1 cellular context compared by ENCODE assay signal in the genomic region with DNA sequence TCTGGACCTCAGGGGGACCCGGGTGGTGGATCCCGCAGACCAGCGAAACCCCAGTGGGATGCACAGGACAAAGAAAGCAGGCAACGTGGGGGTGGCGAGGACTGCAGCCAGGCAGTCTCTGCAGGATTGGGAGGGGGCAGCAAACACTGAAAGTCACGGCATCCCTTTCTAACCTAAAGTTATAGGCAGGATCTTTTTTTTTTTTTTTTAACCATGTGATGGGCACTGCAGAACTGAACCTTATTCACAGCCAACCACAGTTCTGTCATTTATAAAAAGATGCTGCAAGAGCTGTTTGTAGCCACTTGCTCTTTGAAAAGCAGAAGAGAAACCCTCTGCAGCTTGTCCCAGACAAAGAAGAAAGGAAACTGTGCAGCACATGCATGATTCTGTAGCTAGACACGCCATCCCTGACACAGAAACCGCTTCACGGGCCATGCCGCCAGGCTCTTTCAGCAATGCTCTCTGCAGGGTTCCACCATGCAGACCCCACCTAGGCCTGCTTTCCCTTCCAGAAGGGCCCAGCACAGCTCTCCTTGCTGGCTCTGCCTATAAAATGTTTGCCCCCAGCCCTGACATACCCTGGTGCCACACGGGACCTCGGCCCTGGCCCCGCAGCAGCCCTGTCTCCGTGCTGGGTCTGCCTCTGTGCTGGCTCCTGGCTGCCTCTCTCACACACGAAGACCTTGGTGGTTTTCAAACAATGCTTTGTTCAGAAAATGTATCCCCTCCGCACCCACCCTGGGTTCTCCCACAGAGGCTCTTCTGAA.
TF ChIP-seq lines count a peak whose summit lies in the region.

No MANE protein-coding gene starts in this region.

TF ChIP-seq in GM23338, 12 proteins besides CTCF, POLR2A, EP300 and RAD21 (continued from another document):
- TF ChIP-seq, protein P1, sequence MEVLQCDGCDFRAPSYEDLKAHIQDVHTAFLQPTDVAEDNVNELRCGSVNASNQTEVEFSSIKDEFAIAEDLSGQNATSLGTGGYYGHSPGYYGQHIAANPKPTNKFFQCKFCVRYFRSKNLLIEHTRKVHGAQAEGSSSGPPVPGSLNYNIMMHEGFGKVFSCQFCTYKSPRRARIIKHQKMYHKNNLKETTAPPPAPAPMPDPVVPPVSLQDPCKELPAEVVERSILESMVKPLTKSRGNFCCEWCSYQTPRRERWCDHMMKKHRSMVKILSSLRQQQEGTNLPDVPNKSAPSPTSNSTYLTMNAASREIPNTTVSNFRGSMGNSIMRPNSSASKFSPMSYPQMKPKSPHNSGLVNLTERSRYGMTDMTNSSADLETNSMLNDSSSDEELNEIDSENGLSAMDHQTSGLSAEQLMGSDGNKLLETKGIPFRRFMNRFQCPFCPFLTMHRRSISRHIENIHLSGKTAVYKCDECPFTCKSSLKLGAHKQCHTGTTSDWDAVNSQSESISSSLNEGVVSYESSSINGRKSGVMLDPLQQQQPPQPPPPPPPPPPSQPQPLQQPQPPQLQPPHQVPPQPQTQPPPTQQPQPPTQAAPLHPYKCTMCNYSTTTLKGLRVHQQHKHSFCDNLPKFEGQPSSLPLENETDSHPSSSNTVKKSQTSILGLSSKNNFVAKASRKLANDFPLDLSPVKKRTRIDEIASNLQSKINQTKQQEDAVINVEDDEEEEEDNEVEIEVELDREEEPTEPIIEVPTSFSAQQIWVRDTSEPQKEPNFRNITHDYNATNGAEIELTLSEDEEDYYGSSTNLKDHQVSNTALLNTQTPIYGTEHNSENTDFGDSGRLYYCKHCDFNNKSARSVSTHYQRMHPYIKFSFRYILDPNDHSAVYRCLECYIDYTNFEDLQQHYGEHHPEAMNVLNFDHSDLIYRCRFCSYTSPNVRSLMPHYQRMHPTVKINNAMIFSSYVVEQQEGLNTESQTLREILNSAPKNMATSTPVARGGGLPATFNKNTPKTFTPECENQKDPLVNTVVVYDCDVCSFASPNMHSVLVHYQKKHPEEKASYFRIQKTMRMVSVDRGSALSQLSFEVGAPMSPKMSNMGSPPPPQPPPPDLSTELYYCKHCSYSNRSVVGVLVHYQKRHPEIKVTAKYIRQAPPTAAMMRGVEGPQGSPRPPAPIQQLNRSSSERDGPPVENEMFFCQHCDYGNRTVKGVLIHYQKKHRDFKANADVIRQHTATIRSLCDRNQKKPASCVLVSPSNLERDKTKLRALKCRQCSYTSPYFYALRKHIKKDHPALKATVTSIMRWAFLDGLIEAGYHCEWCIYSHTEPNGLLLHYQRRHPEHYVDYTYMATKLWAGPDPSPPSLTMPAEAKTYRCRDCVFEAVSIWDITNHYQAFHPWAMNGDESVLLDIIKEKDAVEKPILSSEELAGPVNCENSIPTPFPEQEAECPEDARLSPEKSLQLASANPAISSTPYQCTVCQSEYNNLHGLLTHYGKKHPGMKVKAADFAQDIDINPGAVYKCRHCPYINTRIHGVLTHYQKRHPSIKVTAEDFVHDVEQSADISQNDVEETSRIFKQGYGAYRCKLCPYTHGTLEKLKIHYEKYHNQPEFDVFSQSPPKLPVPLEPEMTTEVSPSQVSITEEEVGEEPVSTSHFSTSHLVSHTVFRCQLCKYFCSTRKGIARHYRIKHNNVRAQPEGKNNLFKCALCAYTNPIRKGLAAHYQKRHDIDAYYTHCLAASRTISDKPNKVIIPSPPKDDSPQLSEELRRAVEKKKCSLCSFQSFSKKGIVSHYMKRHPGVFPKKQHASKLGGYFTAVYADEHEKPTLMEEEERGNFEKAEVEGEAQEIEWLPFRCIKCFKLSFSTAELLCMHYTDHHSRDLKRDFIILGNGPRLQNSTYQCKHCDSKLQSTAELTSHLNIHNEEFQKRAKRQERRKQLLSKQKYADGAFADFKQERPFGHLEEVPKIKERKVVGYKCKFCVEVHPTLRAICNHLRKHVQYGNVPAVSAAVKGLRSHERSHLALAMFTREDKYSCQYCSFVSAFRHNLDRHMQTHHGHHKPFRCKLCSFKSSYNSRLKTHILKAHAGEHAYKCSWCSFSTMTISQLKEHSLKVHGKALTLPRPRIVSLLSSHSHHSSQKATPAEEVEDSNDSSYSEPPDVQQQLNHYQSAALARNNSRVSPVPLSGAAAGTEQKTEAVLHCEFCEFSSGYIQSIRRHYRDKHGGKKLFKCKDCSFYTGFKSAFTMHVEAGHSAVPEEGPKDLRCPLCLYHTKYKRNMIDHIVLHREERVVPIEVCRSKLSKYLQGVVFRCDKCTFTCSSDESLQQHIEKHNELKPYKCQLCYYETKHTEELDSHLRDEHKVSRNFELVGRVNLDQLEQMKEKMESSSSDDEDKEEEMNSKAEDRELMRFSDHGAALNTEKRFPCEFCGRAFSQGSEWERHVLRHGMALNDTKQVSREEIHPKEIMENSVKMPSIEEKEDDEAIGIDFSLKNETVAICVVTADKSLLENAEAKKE (CRISPR knock-in tag; IDR thresholded peaks at IDR 0.05): no peak
- TF ChIP-seq EZH2phosphoT487 (IDR thresholded peaks at IDR 0.05; ENCODE audit: unreplicated experiment): no peak
